Comparison of ENCODE assay signal across 25 cellular contexts in genomic region chr16:11111166-11111565, GRCh38.
DNase-seq lines count a peak whose midpoint lies in the region; ATAC-seq and TF ChIP-seq lines count a peak whose summit lies in the region.
"Had no signal": no experiment of that assay in that cellular context is flagged by ENCODE, and none has a peak within 500 bp of the region (broad histone marks: within the 10 kb centered on the region; RNA-seq: fewer than 3 reads in every experiment).

No MANE protein-coding gene starts in this region.

- peaks cover 13% of the 10 kb centered on the region for H3K36me3 Mint-ChIP-seq in activated CD4-positive, alpha-beta T cell treated with anti-CD3 and anti-CD28 coated beads for 36 hours (ENCODE audit: low read depth)
- H3K36me3 Mint-ChIP-seq in activated CD4-positive, alpha-beta T cell treated with anti-CD3 and anti-CD28 coated beads, Interleukin-2, amount 10 ng/mL, durations not matched to agents 7 days and 5 days (ENCODE audit: low read depth) = peaks cover 48% of the 10 kb centered on the region
- H3K36me3 Mint-ChIP-seq in activated naive CD8-positive, alpha-beta T cell treated with anti-CD3 and anti-CD28 coated beads, Interleukin-2, amount 50 U/mL, for 24 hours (ENCODE audit: low read depth) = peaks cover 24% of the 10 kb centered on the region
- peaks cover 17% of the 10 kb centered on the region for H3K36me3 Mint-ChIP-seq in activated naive CD8-positive, alpha-beta T cell treated with anti-CD3 and anti-CD28 coated beads for 36 hours
- H3K36me3 Mint-ChIP-seq in stimulated activated effector memory CD8-positive, alpha-beta T cell treated with anti-CD3 and anti-CD28 coated beads, Interleukin-12 subunit alpha, Interleukin-12 subunit beta, amount 100 ng/mL, for 72 hours = peaks cover 15% of the 10 kb centered on the region

- in situ Hi-C loops in astrocyte of the spinal cord (cut with HindIII; ENCODE audit: low sequenced_read_pairs) = no loop called here

- H3K4me3 ChIP-seq in astrocyte of the spinal cord (ENCODE audit: low read depth, low read length) = no peak overlapping the region
- H3K4me3 ChIP-seq: HAP-1 had no signal

- H3K27me3 Mint-ChIP-seq in activated CD4-positive, alpha-beta T cell treated with anti-CD3 and anti-CD28 coated beads for 36 hours = no peaks in the 10 kb centered on the region
- H3K27me3 Mint-ChIP-seq in activated CD4-positive, alpha-beta T cell treated with anti-CD3 and anti-CD28 coated beads, Interleukin-2, amount 10 ng/mL, durations not matched to agents 7 days and 5 days = no peaks in the 10 kb centered on the region
- no peaks in the 10 kb centered on the region for H3K27me3 Mint-ChIP-seq in activated naive CD8-positive, alpha-beta T cell treated with anti-CD3 and anti-CD28 coated beads, Interleukin-2, amount 50 U/mL, for 24 hours
- H3K27me3 Mint-ChIP-seq in activated naive CD8-positive, alpha-beta T cell treated with anti-CD3 and anti-CD28 coated beads for 36 hours = no peaks in the 10 kb centered on the region
- H3K27me3 Mint-ChIP-seq: CD8-positive, alpha-beta memory T cell had no signal

- DNase-seq in activated CD4-positive, alpha-beta T cell treated with anti-CD3 and anti-CD28 coated beads for 36 hours = no peak
- no peak for DNase-seq in activated CD4-positive, alpha-beta T cell treated with anti-CD3 and anti-CD28 coated beads, Interleukin-2, amount 10 ng/mL, durations not matched to agents 7 days and 5 days
- no peak for DNase-seq in activated naive CD8-positive, alpha-beta T cell treated with anti-CD3 and anti-CD28 coated beads, Interleukin-2, amount 50 U/mL, for 24 hours
- DNase-seq in activated naive CD8-positive, alpha-beta T cell treated with anti-CD3 and anti-CD28 coated beads for 36 hours = no peak
- peak; percentile 18 for DNase-seq in astrocyte of the spinal cord (ENCODE audit: low read depth, low spot score)
- DNase-seq in stimulated activated effector memory CD8-positive, alpha-beta T cell treated with anti-CD3 and anti-CD28 coated beads, Interleukin-12 subunit alpha, Interleukin-12 subunit beta, amount 100 ng/mL, for 72 hours (ENCODE audit: low spot score in 2 of 2) = no peak
- DNase-seq in DMS79 treated with DMSO at 0.1 percent for 48 hours (lab: John Stamatoyannopoulos, UW) = no peak
- no peak for DNase-seq in glomerular visceral epithelial cell (ENCODE audit: extremely low spot score)
- DNase-seq: BE2C; CD8-positive, alpha-beta memory T cell; DMS 273 treated with DMSO at 0.1 percent for 48 hours; DMS79; GF-D8; GOT3; HFFc6; NCI-H1048; NCI-H1417 treated with DMSO at 0.1 percent for 48 hours; NCI-H1694 treated with DMSO at 0.1 percent for 48 hours; NCI-H2081; NCI-H2227 treated with DMSO at 0.1 percent for 48 hours; NCI-H526 treated with DMSO at 0.1 percent for 48 hours; Right ventricle myocardium superior; RPMI8226 had no signal

- H3K27ac Mint-ChIP-seq in activated CD4-positive, alpha-beta T cell treated with anti-CD3 and anti-CD28 coated beads for 36 hours = peak overlapping the region; percentile 39
- no peak overlapping the region for H3K27ac Mint-ChIP-seq in activated CD4-positive, alpha-beta T cell treated with anti-CD3 and anti-CD28 coated beads, Interleukin-2, amount 10 ng/mL, durations not matched to agents 7 days and 5 days
- peak overlapping the region; percentile 9 for H3K27ac Mint-ChIP-seq in activated naive CD8-positive, alpha-beta T cell treated with anti-CD3 and anti-CD28 coated beads, Interleukin-2, amount 50 U/mL, for 24 hours
- no peak overlapping the region for H3K27ac Mint-ChIP-seq in activated naive CD8-positive, alpha-beta T cell treated with anti-CD3 and anti-CD28 coated beads for 36 hours
- H3K27ac Mint-ChIP-seq in stimulated activated effector memory CD8-positive, alpha-beta T cell treated with anti-CD3 and anti-CD28 coated beads, Interleukin-12 subunit alpha, Interleukin-12 subunit beta, amount 100 ng/mL, for 72 hours = peak overlapping the region; percentile 40
- H3K27ac Mint-ChIP-seq: CD14-positive monocyte; CD8-positive, alpha-beta memory T cell; HFFc6 had no signal

- no peak overlapping the region for H3K4me3 Mint-ChIP-seq in activated CD4-positive, alpha-beta T cell treated with anti-CD3 and anti-CD28 coated beads for 36 hours
- H3K4me3 Mint-ChIP-seq in activated CD4-positive, alpha-beta T cell treated with anti-CD3 and anti-CD28 coated beads, Interleukin-2, amount 10 ng/mL, durations not matched to agents 7 days and 5 days = no peak overlapping the region
- no peak overlapping the region for H3K4me3 Mint-ChIP-seq in activated naive CD8-positive, alpha-beta T cell treated with anti-CD3 and anti-CD28 coated beads, Interleukin-2, amount 50 U/mL, for 24 hours
- no peak overlapping the region for H3K4me3 Mint-ChIP-seq in activated naive CD8-positive, alpha-beta T cell treated with anti-CD3 and anti-CD28 coated beads for 36 hours
- no peak overlapping the region for H3K4me3 Mint-ChIP-seq in stimulated activated effector memory CD8-positive, alpha-beta T cell treated with anti-CD3 and anti-CD28 coated beads, Interleukin-12 subunit alpha, Interleukin-12 subunit beta, amount 100 ng/mL, for 72 hours
- H3K4me3 Mint-ChIP-seq: CD14-positive monocyte; CD8-positive, alpha-beta memory T cell; HFFc6 had no signal

- H3K9me3 Mint-ChIP-seq in activated CD4-positive, alpha-beta T cell treated with anti-CD3 and anti-CD28 coated beads for 36 hours (ENCODE audit: low read depth) = peaks cover 6% of the 10 kb centered on the region
- peaks cover 12% of the 10 kb centered on the region for H3K9me3 Mint-ChIP-seq in activated CD4-positive, alpha-beta T cell treated with anti-CD3 and anti-CD28 coated beads, Interleukin-2, amount 10 ng/mL, durations not matched to agents 7 days and 5 days
- peaks cover 7% of the 10 kb centered on the region for H3K9me3 Mint-ChIP-seq in activated naive CD8-positive, alpha-beta T cell treated with anti-CD3 and anti-CD28 coated beads, Interleukin-2, amount 50 U/mL, for 24 hours
- H3K9me3 Mint-ChIP-seq in activated naive CD8-positive, alpha-beta T cell treated with anti-CD3 and anti-CD28 coated beads for 36 hours = peaks cover 6% of the 10 kb centered on the region
- H3K9me3 Mint-ChIP-seq in stimulated activated effector memory CD8-positive, alpha-beta T cell treated with anti-CD3 and anti-CD28 coated beads, Interleukin-12 subunit alpha, Interleukin-12 subunit beta, amount 100 ng/mL, for 72 hours = no peaks in the 10 kb centered on the region

- POLR2A ChIA-PET in activated CD4-positive, alpha-beta T cell treated with anti-CD3 and anti-CD28 coated beads for 36 hours (lab: Charles Lee) = interaction anchor here (0.6 kb wide), 1 partner anchor 385 kb away, joined by 5 read pairs; no protein-coding TSS in a partner anchor
- POLR2A ChIA-PET in activated CD4-positive, alpha-beta T cell treated with anti-CD3 and anti-CD28 coated beads, Interleukin-2, amount 10 ng/mL, durations not matched to agents 7 days and 5 days (lab: Charles Lee) = no interaction called here

- CTCF ChIA-PET in activated CD4-positive, alpha-beta T cell treated with anti-CD3 and anti-CD28 coated beads for 36 hours (lab: Charles Lee) = interaction anchor here (0.6 to 1.1 kb wide), 4 partner anchors 52 to 143 kb away, joined by 3 to 4 read pairs (median 3); no protein-coding TSS in a partner anchor
- CTCF ChIA-PET in activated CD4-positive, alpha-beta T cell treated with anti-CD3 and anti-CD28 coated beads, Interleukin-2, amount 10 ng/mL, durations not matched to agents 7 days and 5 days (lab: Charles Lee) = no interaction called here

- TF ChIP-seq CTCF in astrocyte of the spinal cord (IDR thresholded peaks at IDR 0.05; ENCODE audit: low read depth, low read length) = no peak

- H3K4me1 Mint-ChIP-seq in activated CD4-positive, alpha-beta T cell treated with anti-CD3 and anti-CD28 coated beads for 36 hours = peaks cover 50% of the 10 kb centered on the region
- peaks cover 57% of the 10 kb centered on the region for H3K4me1 Mint-ChIP-seq in activated CD4-positive, alpha-beta T cell treated with anti-CD3 and anti-CD28 coated beads, Interleukin-2, amount 10 ng/mL, durations not matched to agents 7 days and 5 days
- H3K4me1 Mint-ChIP-seq in activated naive CD8-positive, alpha-beta T cell treated with anti-CD3 and anti-CD28 coated beads, Interleukin-2, amount 50 U/mL, for 24 hours = peaks cover 74% of the 10 kb centered on the region
- peaks cover 29% of the 10 kb centered on the region for H3K4me1 Mint-ChIP-seq in activated naive CD8-positive, alpha-beta T cell treated with anti-CD3 and anti-CD28 coated beads for 36 hours
- peaks cover 33% of the 10 kb centered on the region for H3K4me1 Mint-ChIP-seq in stimulated activated effector memory CD8-positive, alpha-beta T cell treated with anti-CD3 and anti-CD28 coated beads, Interleukin-12 subunit alpha, Interleukin-12 subunit beta, amount 100 ng/mL, for 72 hours

- ATAC-seq in activated CD4-positive, alpha-beta T cell treated with anti-CD3 and anti-CD28 coated beads for 36 hours = no peak
- no peak for ATAC-seq in activated naive CD8-positive, alpha-beta T cell treated with anti-CD3 and anti-CD28 coated beads, Interleukin-2, amount 50 U/mL, for 24 hours
- no peak for ATAC-seq in stimulated activated effector memory CD8-positive, alpha-beta T cell treated with anti-CD3 and anti-CD28 coated beads, Interleukin-12 subunit alpha, Interleukin-12 subunit beta, amount 100 ng/mL, for 72 hours

- intact Hi-C loops in activated CD4-positive, alpha-beta T cell treated with anti-CD3 and anti-CD28 coated beads for 36 hours (cut with DNase I, micrococcal nuclease) = no loop called here

Comparison
In these comparisons a context has a peak if more than half of its experiments do, and no peak if none do; other contexts are left out.
1. H3K27ac Mint-ChIP-seq: peak in activated CD4-positive, alpha-beta T cell treated with anti-CD3 and anti-CD28 coated beads for 36 hours (single experiment), activated naive CD8-positive, alpha-beta T cell treated with anti-CD3 and anti-CD28 coated beads, Interleukin-2, amount 50 U/mL, for 24 hours (single experiment) and stimulated activated effector memory CD8-positive, alpha-beta T cell treated with anti-CD3 and anti-CD28 coated beads, Interleukin-12 subunit alpha, Interleukin-12 subunit beta, amount 100 ng/mL, for 72 hours (single experiment); none in activated CD4-positive, alpha-beta T cell treated with anti-CD3 and anti-CD28 coated beads, Interleukin-2, amount 10 ng/mL, durations not matched to agents 7 days and 5 days (single experiment) and activated naive CD8-positive, alpha-beta T cell treated with anti-CD3 and anti-CD28 coated beads for 36 hours (single experiment).